In the genomic region with DNA sequence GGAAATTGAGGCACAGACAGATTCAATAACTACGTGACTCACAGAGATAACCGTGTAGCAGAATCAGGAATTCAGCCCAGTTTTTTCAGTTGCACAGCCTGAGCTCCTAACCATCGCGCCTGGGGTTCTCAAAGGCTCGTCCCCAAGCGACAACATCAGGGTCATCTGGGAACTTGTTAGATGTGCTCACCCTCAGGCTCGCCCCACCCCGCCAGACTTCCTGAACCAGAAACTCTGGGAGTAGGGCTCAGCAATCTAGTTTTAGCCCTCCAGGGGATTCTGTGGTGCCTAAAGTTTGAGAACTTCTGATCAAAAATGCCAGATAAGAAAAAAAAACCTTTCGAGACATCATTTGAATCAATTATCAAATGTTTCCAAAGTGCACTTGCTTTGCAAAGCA, we compare ENCODE assay signal across 16 cellular contexts.
DNase-seq lines count a peak whose midpoint lies in the region; ATAC-seq, FAIRE-seq and TF ChIP-seq lines count a peak whose summit lies in the region.
"Had no signal": no experiment of that assay in that cellular context is flagged by ENCODE, and none has a peak within 500 bp of the region (broad histone marks: within the 10 kb centered on the region; RNA-seq: fewer than 3 reads in every experiment).

No MANE protein-coding gene starts in this region.

- CTCF ChIA-PET in HepG2 (lab: Yijun Ruan, JAX; ENCODE audit: low intra/inter-chr PET ratio, low total read pairs), result no interaction called here

- H3K27ac ChIP-seq in HepG2 (ENCODE audit: extremely low read length, insufficient read depth, low read length) (peak overlapping the region; percentile 30), right lobe of liver (no peak overlapping the region)
- H3K27ac ChIP-seq: Peyer's patch had no signal

- peak overlapping the region in 2 of 3 experiments; percentile 25 to 30; a peak in 1 of 6 replicates for H3K4me3 ChIP-seq in HepG2 (replicated peaks in 1 of 3; ENCODE audit: insufficient read depth in 1 of 3, low read depth in 2 of 3, low read length in 3 of 3)
- H3K4me3 ChIP-seq in right lobe of liver, result no peak overlapping the region
- H3K4me3 ChIP-seq in endocrine pancreas (ENCODE audit: control insufficient read depth, insufficient read depth, low read length), result peak overlapping the region; percentile 60
- H3K4me3 ChIP-seq in H7 (ENCODE audit: insufficient read depth, low read depth, low read length), result no peak overlapping the region
- H3K4me3 ChIP-seq: Peyer's patch had no signal

- 53% methylated on average over 9 of the region's 9 CpGs for WGBS in HepG2 (ENCODE audit: low lambda C conversion rate)
- WGBS in right lobe of liver (ENCODE audit: insufficient coverage, low coverage, low lambda C conversion rate, missing lambda C conversion rate), result 56% methylated on average over 5 of the region's 9 CpGs

- H3K9ac ChIP-seq in HepG2 (ENCODE audit: insufficient read depth, low read depth, low read length), result no peak overlapping the region
- no peak overlapping the region for H3K9ac ChIP-seq in endocrine pancreas (ENCODE audit: control insufficient read depth, insufficient read depth, low read length)

- no peak for TF ChIP-seq CTCF in HepG2 (CRISPR knock-in tag; IDR thresholded peaks at IDR 0.05)
- no peak for TF ChIP-seq CTCF in right lobe of liver (IDR thresholded peaks at IDR 0.05)

- intact Hi-C loops in HepG2 (cut with micrococcal nuclease; ENCODE audit: unreplicated experiment), result no loop called here
- intact Hi-C loops in right lobe of liver (cut with DNase I), result no loop called here

- H3K9me3 ChIP-seq in HepG2 (ENCODE audit: low read length) (no peaks in the 10 kb centered on the region), right lobe of liver (no peaks in the 10 kb centered on the region), endocrine pancreas (ENCODE audit: control insufficient read depth, low read length) (no peaks in the 10 kb centered on the region)
- H3K9me3 ChIP-seq: Peyer's patch had no signal

- H2AFZ ChIP-seq in HepG2 (ENCODE audit: low read length), result no peak overlapping the region

- ATAC-seq in HepG2 (peak; percentile 82), right lobe of liver (no peak)

- FAIRE-seq in HepG2 (lab: Jason Lieb, UNC) (no peak), urothelium cell line (lab: Jason Lieb, UNC) (no peak)
- FAIRE-seq: H54 had no signal

- peak overlapping the region; percentile 45 for H3K4me2 ChIP-seq in HepG2 (ENCODE audit: low read depth, low read length)

- no peak for TF ChIP-seq RAD21 in HepG2 (CRISPR knock-in tag; IDR thresholded peaks at IDR 0.05)

- H4K20me1 ChIP-seq in HepG2 (ENCODE audit: insufficient read depth, low read length), result no peaks in the 10 kb centered on the region

- no peaks in the 10 kb centered on the region for H3K36me3 ChIP-seq in HepG2 (replicated peaks in 1 of 2; ENCODE audit: control insufficient read depth in 1 of 2, insufficient read depth in 2 of 2, low read length in 2 of 2)
- H3K36me3 ChIP-seq in right lobe of liver, result no peaks in the 10 kb centered on the region
- no peaks in the 10 kb centered on the region for H3K36me3 ChIP-seq in endocrine pancreas (ENCODE audit: control insufficient read depth, insufficient read depth, low read length)
- H3K36me3 ChIP-seq in H7 (replicated peaks; ENCODE audit: control insufficient read depth, insufficient read depth, low read length), result no peaks in the 10 kb centered on the region
- H3K36me3 ChIP-seq: Peyer's patch had no signal

- no peaks in the 10 kb centered on the region for H3K27me3 ChIP-seq in HepG2 (ENCODE audit: control insufficient read depth in 1 of 2, insufficient read depth in 2 of 2, low read length in 2 of 2)
- H3K27me3 ChIP-seq in right lobe of liver, result no peaks in the 10 kb centered on the region
- no peaks in the 10 kb centered on the region for H3K27me3 ChIP-seq in endocrine pancreas (ENCODE audit: control insufficient read depth, insufficient read depth, low read length)
- no peaks in the 10 kb centered on the region for H3K27me3 ChIP-seq in H7 (ENCODE audit: control insufficient read depth, insufficient read depth, low read length)
- H3K27me3 ChIP-seq: Peyer's patch had no signal

- TF ChIP-seq EP300 in HepG2 (IDR thresholded peaks at IDR 0.05; ENCODE audit: low read depth in 2 of 2, low read length in 2 of 2), result no peak
- TF ChIP-seq EP300 in HepG2 (CRISPR knock-in tag; IDR thresholded peaks at IDR 0.05; ENCODE audit: borderline replicate concordance), result no peak

- no peaks in the 10 kb centered on the region for H3K79me2 ChIP-seq in HepG2 (ENCODE audit: insufficient read depth, low read length)

- DNase-seq in NCI-H2227 (lab: John Stamatoyannopoulos, UW; ENCODE audit: unreplicated experiment), result peak; percentile 22
- no peak for DNase-seq in NCI-H2227 treated with DMSO at 0.1 percent for 48 hours (lab: John Stamatoyannopoulos, UW)
- DNase-seq in HepG2 (ENCODE audit: low spot score), result no peak
- no peak for DNase-seq in right lobe of liver
- no peak for DNase-seq in globus pallidus (ENCODE audit: low spot score)
- DNase-seq in urothelium cell line (ENCODE audit: low spot score), result no peak
- DNase-seq in H7, result no peak
- DNase-seq: 8988T; DMS79 treated with DMSO at 0.1 percent for 48 hours; KBM-7; NCI-H187 treated with DMSO at 0.1 percent for 48 hours; NCI-H526; NK-92 treated with Interleukin-12 subunit alpha and Interleukin-12 subunit beta, amount 100 ng/mL, for 24 hours; Peyer's patch had no signal

- H3K4me1 ChIP-seq in HepG2 (ENCODE audit: insufficient read depth, low read length) (peaks cover 17% of the 10 kb centered on the region), right lobe of liver (peaks cover 0 to 11% (median 0%) of the 10 kb centered on the region in 4 donors), endocrine pancreas (ENCODE audit: control insufficient read depth, insufficient read depth, low read length) (no peaks in the 10 kb centered on the region)
- H3K4me1 ChIP-seq: Peyer's patch had no signal

- no TSS peak for BruUV-seq in HepG2 (replicated peaks; lab: Mats Ljungman, UMichigan)

- TF ChIP-seq POLR2A in HepG2 (IDR thresholded peaks at IDR 0.05; ENCODE audit: insufficient read depth in 1 of 2, low read depth in 2 of 2, low read length in 2 of 2), result no peak
- no peak for TF ChIP-seq POLR2A in right lobe of liver (IDR thresholded peaks at IDR 0.05)

- POLR2A ChIA-PET in HepG2 (lab: Yijun Ruan, JAX), result no interaction called here

- in situ Hi-C loops in HepG2 (cut with HindIII; ENCODE audit: extremely low pct_ligation_motif_present, low pct_unique_long_range_greater_than_20kb), result no loop called here

TF ChIP-seq in HepG2, 621 proteins besides CTCF, POLR2A, EP300 and RAD21:
- no peak for TF ChIP-seq HOXA5 (CRISPR knock-in tag; IDR thresholded peaks at IDR 0.05)
- TF ChIP-seq, protein P1, sequence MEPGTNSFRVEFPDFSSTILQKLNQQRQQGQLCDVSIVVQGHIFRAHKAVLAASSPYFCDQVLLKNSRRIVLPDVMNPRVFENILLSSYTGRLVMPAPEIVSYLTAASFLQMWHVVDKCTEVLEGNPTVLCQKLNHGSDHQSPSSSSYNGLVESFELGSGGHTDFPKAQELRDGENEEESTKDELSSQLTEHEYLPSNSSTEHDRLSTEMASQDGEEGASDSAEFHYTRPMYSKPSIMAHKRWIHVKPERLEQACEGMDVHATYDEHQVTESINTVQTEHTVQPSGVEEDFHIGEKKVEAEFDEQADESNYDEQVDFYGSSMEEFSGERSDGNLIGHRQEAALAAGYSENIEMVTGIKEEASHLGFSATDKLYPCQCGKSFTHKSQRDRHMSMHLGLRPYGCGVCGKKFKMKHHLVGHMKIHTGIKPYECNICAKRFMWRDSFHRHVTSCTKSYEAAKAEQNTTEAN (CRISPR knock-in tag; conservative IDR thresholded peaks at IDR 0.05), result no peak
- no peak for TF ChIP-seq KLF9 (CRISPR knock-in tag; IDR thresholded peaks at IDR 0.05; ENCODE audit: low read depth)
- TF ChIP-seq KDM5A (IDR thresholded peaks at IDR 0.05; ENCODE audit: borderline replicate concordance, low read length), result no peak
- TF ChIP-seq ZNF20 (CRISPR knock-in tag; IDR thresholded peaks at IDR 0.05), result no peak
- no peak for TF ChIP-seq CBX1 (IDR thresholded peaks at IDR 0.05; ENCODE audit: low read depth)
- TF ChIP-seq SMAD1 (CRISPR knock-in tag; IDR thresholded peaks at IDR 0.05; ENCODE audit: borderline replicate concordance, low read depth), result no peak
- TF ChIP-seq ZMYM2 (CRISPR knock-in tag; IDR thresholded peaks at IDR 0.05), result no peak
- TF ChIP-seq ZNF510 (CRISPR knock-in tag; IDR thresholded peaks at IDR 0.05; ENCODE audit: low read depth), result no peak
TF ChIP-seq in HepG2: peak in this region for 0.

Comparison
In these comparisons a context has a peak if more than half of its experiments do, and no peak if none do; other contexts are left out.
1. H3K4me3 ChIP-seq: peak in HepG2 (2 of 3) and endocrine pancreas (single experiment); none in right lobe of liver (0 of 3) and H7 (single experiment).